Comparison of ENCODE assay signal across 12 cellular contexts in genomic region chr4:98204236-98204553, GRCh38. TPM values are rescaled to one million over a fixed set of nuclear protein-coding genes. Genes with fewer than 3 reads are reported as not detected.
DNase-seq lines count a peak whose midpoint lies in the region; ATAC-seq and TF ChIP-seq lines count a peak whose summit lies in the region.
"Had no signal": no experiment of that assay in that cellular context is flagged by ENCODE, and none has a peak within 500 bp of the region (broad histone marks: within the 10 kb centered on the region; RNA-seq: fewer than 3 reads in every experiment).

No MANE protein-coding gene starts in this region.

- no peak for TF ChIP-seq EP300 in SK-N-SH (IDR thresholded peaks at IDR 0.05; ENCODE audit: borderline replicate concordance in 1 of 2, low read depth in 1 of 2, low read length in 1 of 2)

- H3K27me3 Mint-ChIP-seq in progenitor cell of endocrine pancreas = no peaks in the 10 kb centered on the region

- no peaks in the 10 kb centered on the region for H3K27me3 ChIP-seq in OCI-LY3 (ENCODE audit: low read depth, low read length)
- H3K27me3 ChIP-seq in SK-N-SH (ENCODE audit: insufficient read depth) = no peaks in the 10 kb centered on the region
- H3K27me3 ChIP-seq in H7 (ENCODE audit: control insufficient read depth, insufficient read depth, low read length) = no peaks in the 10 kb centered on the region

- no peaks in the 10 kb centered on the region for H3K36me3 Mint-ChIP-seq in progenitor cell of endocrine pancreas (ENCODE audit: insufficient read depth)

- H3K27ac Mint-ChIP-seq in progenitor cell of endocrine pancreas = no peak overlapping the region
- H3K27ac Mint-ChIP-seq: natural killer cell had no signal

- peaks cover 12% of the 10 kb centered on the region for H3K9me3 Mint-ChIP-seq in progenitor cell of endocrine pancreas (ENCODE audit: low read depth)

- CTCF ChIA-PET in SK-N-SH (lab: Yijun Ruan, JAX) = no interaction called here

- peak overlapping the region; percentile 98 for H3K27ac ChIP-seq in OCI-LY3 (ENCODE audit: low read length)
- no peak overlapping the region for H3K27ac ChIP-seq in SK-N-SH (ENCODE audit: low read depth in 2 of 2, low read length in 1 of 2)

- no peak for DNase-seq in stimulated activated CD8-positive, alpha-beta memory T cell treated with anti-CD3 and anti-CD28 coated beads, Interleukin-4, amount 100 ng/mL, for 48 hours
- DNase-seq in SK-N-SH (no peak), progenitor cell of endocrine pancreas (ENCODE audit: low spot score, unreplicated experiment) (no peak), H7 (no peak)
- DNase-seq: cortex of kidney, DMS 273 treated with DMSO at 0.1 percent for 48 hours, natural killer cell, SIG-M5 had no signal

- H2AFZ ChIP-seq in OCI-LY3 (ENCODE audit: low read depth, low read length) = no peak overlapping the region
- no peak overlapping the region for H2AFZ ChIP-seq in SK-N-SH (ENCODE audit: low read depth)

- H3K4me2 ChIP-seq in OCI-LY3 (ENCODE audit: low read length) = peak overlapping the region; percentile 89
- H3K4me2 ChIP-seq in SK-N-SH = no peak overlapping the region

- H3K36me3 ChIP-seq in OCI-LY3 (replicated peaks; ENCODE audit: low read depth, low read length) (peaks cover 11% of the 10 kb centered on the region), SK-N-SH (replicated peaks in 1 of 2; ENCODE audit: control insufficient read depth in 1 of 2, insufficient read depth in 2 of 2, low read length in 1 of 2) (no peaks in the 10 kb centered on the region), H7 (replicated peaks; ENCODE audit: control insufficient read depth, insufficient read depth, low read length) (no peaks in the 10 kb centered on the region; the same call in 1 of the 2 replicates)

- H3K4me3 ChIP-seq in OCI-LY3 (ENCODE audit: low read length) = peak overlapping the region; percentile 70
- no peak overlapping the region for H3K4me3 ChIP-seq in SK-N-SH (ENCODE audit: low read depth in 2 of 2, low read length in 1 of 2)
- no peak overlapping the region for H3K4me3 ChIP-seq in H7 (ENCODE audit: insufficient read depth, low read depth, low read length)

- WGBS in SK-N-SH (ENCODE audit: low lambda C conversion rate) = 89% methylated on average over 3 of the region's 3 CpGs

- no peaks in the 10 kb centered on the region for H3F3A ChIP-seq in SK-N-SH (replicated peaks; ENCODE audit: insufficient read depth)

- H3K4me1 ChIP-seq in OCI-LY3 (ENCODE audit: low read length) (peaks cover 35% of the 10 kb centered on the region), SK-N-SH (ENCODE audit: control insufficient read depth in 1 of 2, insufficient read depth in 2 of 2, low read depth in 1 of 2, low read length in 1 of 2) (no peaks in the 10 kb centered on the region)

- H3K9me2 ChIP-seq in SK-N-SH = no peaks in the 10 kb centered on the region

- H4K20me1 ChIP-seq in OCI-LY3 (ENCODE audit: insufficient read depth, low read length) (no peaks in the 10 kb centered on the region), SK-N-SH (ENCODE audit: insufficient read depth) (no peaks in the 10 kb centered on the region)

- ATAC-seq in GM18517 (IDR thresholded peaks at IDR 0.05; ENCODE audit: unreplicated experiment) (peak; percentile 30), GM21367 (IDR thresholded peaks at IDR 0.05; ENCODE audit: unreplicated experiment) (peak; percentile 54), HG03064 (IDR thresholded peaks at IDR 0.05; ENCODE audit: low read depth, unreplicated experiment) (peak; percentile 44)
- ATAC-seq: natural killer cell had no signal

- H3K9ac ChIP-seq in OCI-LY3 (ENCODE audit: low read length) (peak overlapping the region; percentile 82), SK-N-SH (no peak overlapping the region)

- H3K4me3 Mint-ChIP-seq in progenitor cell of endocrine pancreas (ENCODE audit: low read depth) = no peak overlapping the region
- H3K4me3 Mint-ChIP-seq: natural killer cell had no signal

- no peak for TF ChIP-seq CTCF in OCI-LY3 (IDR thresholded peaks at IDR 0.05; ENCODE audit: low read depth, low read length)
- no peak for TF ChIP-seq CTCF in SK-N-SH (IDR thresholded peaks at IDR 0.05)
- TF ChIP-seq CTCF in progenitor cell of endocrine pancreas (IDR thresholded peaks at IDR 0.05; ENCODE audit: unreplicated experiment) = no peak

- H3K79me2 ChIP-seq in OCI-LY3 (ENCODE audit: low read length) (no peaks in the 10 kb centered on the region), SK-N-SH (ENCODE audit: insufficient read depth) (no peaks in the 10 kb centered on the region)

- H3K9me3 ChIP-seq in OCI-LY3 (ENCODE audit: insufficient read depth, low read length) (peaks cover 7% of the 10 kb centered on the region; the same call in 1 of the 2 replicates), SK-N-SH (no peaks in the 10 kb centered on the region)

- no peak for TF ChIP-seq RAD21 in SK-N-SH (IDR thresholded peaks at IDR 0.05; ENCODE audit: low read length)

- H3K4me1 Mint-ChIP-seq in progenitor cell of endocrine pancreas (ENCODE audit: low read depth) = no peaks in the 10 kb centered on the region
- H3K4me1 Mint-ChIP-seq: natural killer cell had no signal

- POLR2A ChIA-PET in SK-N-SH (lab: Yijun Ruan, JAX) = no interaction called here

TF ChIP-seq in SK-N-SH, 30 proteins besides CTCF, POLR2A, EP300 and RAD21:
- TF ChIP-seq ZBTB33 (IDR thresholded peaks at IDR 0.05; ENCODE audit: borderline replicate concordance, low read depth) (no peak), RXRA (IDR thresholded peaks at IDR 0.05; ENCODE audit: borderline replicate concordance, low read depth) (no peak)

RNA-seq across cellular contexts. Expression of gene RAP1GDS1, which starts 57.0 kb away (rescaled TPM):
- 25.6 and 31.3 TPM in 2 replicates for polyA plus RNA-seq in SK-N-SH (2012; rRNA removed)
- polyA plus RNA-seq in SK-N-SH (2012; cell fraction: cytosol; rRNA removed) = 34.6 and 34.9 TPM in 2 replicates
- polyA plus RNA-seq in SK-N-SH (2012; cell fraction: nucleus; rRNA removed) = 18.0 and 39.1 TPM in 2 replicates
- total RNA-seq in progenitor cell of endocrine pancreas = 24.4 and 25.7 TPM in 2 replicates
- total RNA-seq in H7 (2014; rRNA removed; shearing (Covaris generic)) = 37.2 and 53.0 TPM in 2 replicates
